Comparison of ENCODE assay signal across 12 cellular contexts in genomic region chr4:80500593-80500992, GRCh38.
A peak's percentile ranks its signal among the peaks of the same experiment; 100 is the strongest.
DNase-seq lines count a peak whose midpoint lies in the region; ATAC-seq and TF ChIP-seq lines count a peak whose summit lies in the region.
"Had no signal": no experiment of that assay in that cellular context is flagged by ENCODE, and none has a peak within 500 bp of the region (broad histone marks: within the 10 kb centered on the region; RNA-seq: fewer than 3 reads in every experiment).

No MANE protein-coding gene starts in this region.

- ATAC-seq in GM19023 (IDR thresholded peaks at IDR 0.05; ENCODE audit: unreplicated experiment): no peak
- ATAC-seq: body of pancreas had no signal

- peak overlapping the region; percentile 98; the same call in 1 of the 2 replicates for H2AFZ ChIP-seq in OCI-LY1 (ENCODE audit: low read length)

- no peak overlapping the region for H3K4me3 ChIP-seq in BJ (ENCODE audit: low read depth, low read length)
- peak overlapping the region; percentile 9 for H3K4me3 ChIP-seq in OCI-LY1 (ENCODE audit: low read depth, low read length, poor library complexity, severe bottlenecking)
- H3K4me3 ChIP-seq in fibroblast of pulmonary artery (replicated peaks; ENCODE audit: low read depth, low read length): no peak overlapping the region
- H3K4me3 ChIP-seq: body of pancreas, smooth muscle cell had no signal

- POLR2A ChIA-PET in BJ (lab: Charles Lee): no interaction called here

- H3K9me3 ChIP-seq in OCI-LY1 (ENCODE audit: low read length): peaks cover 16% of the 10 kb centered on the region
- H3K9me3 ChIP-seq: Caco-2 had no signal

- H3K4me1 ChIP-seq in OCI-LY1 (ENCODE audit: insufficient read depth, low read length, severe bottlenecking): peaks cover 24% of the 10 kb centered on the region
- H3K4me1 ChIP-seq: body of pancreas, Caco-2 had no signal

- DNase-seq in BJ (ENCODE audit: low read depth) (peak; percentile 14), GM04503 (ENCODE audit: low read depth) (peak; percentile 11), fibroblast of pulmonary artery (ENCODE audit: low read depth) (peak; percentile 1), NCI-H2107 treated with DMSO at 0.1 percent for 48 hours (lab: John Stamatoyannopoulos, UW; ENCODE audit: unreplicated experiment) (no peak), hepatic stellate cell (ENCODE audit: low spot score) (no peak), DMS153 (lab: John Stamatoyannopoulos, UW) (no peak)
- DNase-seq: Caco-2, SW 1271 had no signal

- H3K36me3 ChIP-seq in BJ (ENCODE audit: control insufficient read depth, insufficient read depth, low read length): no peaks in the 10 kb centered on the region
- H3K36me3 ChIP-seq in OCI-LY1 (ENCODE audit: insufficient read depth, low read length): peaks cover 27% of the 10 kb centered on the region

- H3K27ac ChIP-seq in OCI-LY1 (ENCODE audit: low read depth, low read length, poor library complexity, severe bottlenecking): peak overlapping the region; percentile 71
- H3K27ac ChIP-seq: body of pancreas had no signal

- no peaks in the 10 kb centered on the region for H4K20me1 ChIP-seq in OCI-LY1 (ENCODE audit: insufficient read depth, low read length)

- CTCF ChIA-PET in BJ (lab: Yijun Ruan, JAX): interaction anchor here (0.8 kb wide), 1 partner anchor 135 kb away, joined by 3 read pairs; no protein-coding TSS in a partner anchor

- no peaks in the 10 kb centered on the region for H3K9me2 ChIP-seq in OCI-LY1 (ENCODE audit: low read depth, low read length)

- no peaks in the 10 kb centered on the region for H3K79me2 ChIP-seq in OCI-LY1 (ENCODE audit: insufficient read depth, low read length)

- H3K27me3 ChIP-seq in BJ (ENCODE audit: control insufficient read depth, insufficient read depth, low read length) (no peaks in the 10 kb centered on the region), OCI-LY1 (ENCODE audit: insufficient read depth, low read length) (no peaks in the 10 kb centered on the region)
- H3K27me3 ChIP-seq: body of pancreas had no signal

- 0 out of 2 replicates have a peak overlapping the region, but pooled peaks have one; percentile 17 for H3K9ac ChIP-seq in OCI-LY1 (ENCODE audit: low read length)

- TF ChIP-seq CTCF in BJ (IDR thresholded peaks at IDR 0.05; ENCODE audit: insufficient read depth, low read depth, low read length): no peak
- no peak for TF ChIP-seq CTCF in OCI-LY1 (IDR thresholded peaks at IDR 0.05; ENCODE audit: low read length)
- TF ChIP-seq CTCF in fibroblast of pulmonary artery (IDR thresholded peaks at IDR 0.05; ENCODE audit: low read length, missing control alignments): no peak

- peak overlapping the region; percentile 39; the same call in 1 of the 2 replicates for H3K4me2 ChIP-seq in OCI-LY1 (ENCODE audit: low read length)
- H3K4me2 ChIP-seq: smooth muscle cell had no signal

- H3F3A ChIP-seq in OCI-LY1 (ENCODE audit: insufficient read depth, low read length): peaks cover 5% of the 10 kb centered on the region; the same call in 1 of the 2 replicates

Comparison
In these comparisons a context has a peak if more than half of its experiments do, and no peak if none do; other contexts are left out.
1. DNase-seq: peak in BJ (single experiment), GM04503 (single experiment) and fibroblast of pulmonary artery (single experiment); none in NCI-H2107 treated with DMSO at 0.1 percent for 48 hours (single experiment), hepatic stellate cell (single experiment) and DMS153 (single experiment).